In genomic region chr2:230672836-230673235, GRCh38 we compare ENCODE assay signal across 14 cellular contexts. TPM values are rescaled to one million over a fixed set of nuclear protein-coding genes. Genes with fewer than 3 reads are reported as not detected.
DNase-seq lines count a peak whose midpoint lies in the region; ATAC-seq and TF ChIP-seq lines count a peak whose summit lies in the region.
"Had no signal": no experiment of that assay in that cellular context is flagged by ENCODE, and none has a peak within 500 bp of the region (broad histone marks: within the 10 kb centered on the region; RNA-seq: fewer than 3 reads in every experiment).

No MANE protein-coding gene starts in this region.

- WGBS in endodermal cell (ENCODE audit: insufficient coverage in 1 of 2, insufficient read length in 1 of 2), 2 experiments = 93 to 95% methylated on average over 11 to 12 of the region's 12 CpGs
- WGBS in psoas muscle, 3 donors = 37 to 46% (median 42%) methylated on average over 12 of the region's 12 CpGs

- ATAC-seq in psoas muscle = no peak
- ATAC-seq in GM21717 (IDR thresholded peaks at IDR 0.05; ENCODE audit: unreplicated experiment) = no peak

- H3K36me3 ChIP-seq in endodermal cell (ENCODE audit: control insufficient read depth, insufficient read depth, low read length) = no peaks in the 10 kb centered on the region
- no peaks in the 10 kb centered on the region for H3K36me3 ChIP-seq in psoas muscle (ENCODE audit: insufficient read depth in 1 of 2, low read depth in 1 of 2)

- no peak overlapping the region for H3K4me3 Mint-ChIP-seq in endodermal cell
- H3K4me3 Mint-ChIP-seq: CD4-positive, alpha-beta memory T cell had no signal

- TF ChIP-seq CTCF in endodermal cell (conservative IDR thresholded peaks at IDR 0.05) (no peak), psoas muscle (IDR thresholded peaks at IDR 0.05) (no peak)

- no peaks in the 10 kb centered on the region for H3K27me3 ChIP-seq in endodermal cell (ENCODE audit: control insufficient read depth, insufficient read depth, low read length, poor library complexity, severe bottlenecking)
- H3K27me3 ChIP-seq in psoas muscle (ENCODE audit: insufficient read depth in 3 of 3, low read length in 2 of 3) = no peaks in the 10 kb centered on the region

- H3K27me3 Mint-ChIP-seq in endodermal cell (ENCODE audit: insufficient read depth) = peaks cover 15% of the 10 kb centered on the region
- H3K27me3 Mint-ChIP-seq: CD4-positive, alpha-beta memory T cell had no signal

- peaks cover 24% of the 10 kb centered on the region for H3K4me1 Mint-ChIP-seq in endodermal cell

- intact Hi-C loops in psoas muscle (cut with DNase I) = no loop called here

- H3K9ac ChIP-seq in endodermal cell (ENCODE audit: extremely low read depth, low read length, poor library complexity, severe bottlenecking) = no peak overlapping the region

- peaks cover 5% of the 10 kb centered on the region for H3K9me3 Mint-ChIP-seq in endodermal cell

- DNase-seq in endodermal cell (peak; percentile 14), myocyte (ENCODE audit: low read depth) (peak; percentile 75), psoas muscle (no peak), NCI-H1436 treated with DMSO at 0.1 percent for 48 hours (lab: John Stamatoyannopoulos, UW) (no peak), GM19240 (ENCODE audit: insufficient read length, low spot score) (no peak)
- DNase-seq: C1 segment of cervical spinal cord; Calu3; CD4-positive, alpha-beta memory T cell; COR-L47; DMS53; DMS79 treated with DMSO at 0.1 percent for 48 hours; GOT3; HCEC 1CT had no signal

- H3K9me3 ChIP-seq in endodermal cell (ENCODE audit: control insufficient read depth, low read length) (peaks cover 2% of the 10 kb centered on the region), psoas muscle (no peaks in the 10 kb centered on the region)

- H3K27ac Mint-ChIP-seq in endodermal cell = no peak overlapping the region

- H3K27ac ChIP-seq in endodermal cell (ENCODE audit: low read depth, low read length) (no peak overlapping the region), psoas muscle (peak overlapping the region; percentile 30)

- H3K4me1 ChIP-seq in endodermal cell (ENCODE audit: control insufficient read depth, insufficient read depth, low read length) (no peaks in the 10 kb centered on the region), psoas muscle (peaks cover 43% of the 10 kb centered on the region)

- H3K4me3 ChIP-seq in endodermal cell (ENCODE audit: low read length) (no peak overlapping the region), psoas muscle (no peak overlapping the region)

- H3K36me3 Mint-ChIP-seq in endodermal cell (ENCODE audit: low read depth) = no peaks in the 10 kb centered on the region

RNA-seq across cellular contexts. Expression of gene CAB39, which starts 39.8 kb away (rescaled TPM):
- 10 to 100 TPM; 41.4 to 48.4 TPM for total RNA-seq in endodermal cell
- 49.7 TPM for polyA plus RNA-seq in endodermal cell (2013, experiment 1 of 2)
- 46.8 TPM for polyA plus RNA-seq in endodermal cell (2013, experiment 2 of 2)
- total RNA-seq in myocyte = 86.0 and 98.0 TPM in 2 replicates
- polyA plus RNA-seq in myocyte (2012) = 19.6 TPM
- 100 to 1,000 TPM; 107 to 139 (median 128) TPM for total RNA-seq in psoas muscle
- 100 to 1,000 TPM in 1 of 3 donors, 10 to 100 TPM in 2; 36.0 to 166 (median 55.3) TPM for polyA plus RNA-seq in psoas muscle

Comparison
In these comparisons a context has a peak if more than half of its experiments do, and no peak if none do; other contexts are left out.
1. DNase-seq: peak in endodermal cell (single experiment) and myocyte (single experiment); none in psoas muscle (0 of 2), NCI-H1436 treated with DMSO at 0.1 percent for 48 hours (single experiment) and GM19240 (single experiment).